ENCODE assay signal across 1 cellular context in the genomic region with DNA sequence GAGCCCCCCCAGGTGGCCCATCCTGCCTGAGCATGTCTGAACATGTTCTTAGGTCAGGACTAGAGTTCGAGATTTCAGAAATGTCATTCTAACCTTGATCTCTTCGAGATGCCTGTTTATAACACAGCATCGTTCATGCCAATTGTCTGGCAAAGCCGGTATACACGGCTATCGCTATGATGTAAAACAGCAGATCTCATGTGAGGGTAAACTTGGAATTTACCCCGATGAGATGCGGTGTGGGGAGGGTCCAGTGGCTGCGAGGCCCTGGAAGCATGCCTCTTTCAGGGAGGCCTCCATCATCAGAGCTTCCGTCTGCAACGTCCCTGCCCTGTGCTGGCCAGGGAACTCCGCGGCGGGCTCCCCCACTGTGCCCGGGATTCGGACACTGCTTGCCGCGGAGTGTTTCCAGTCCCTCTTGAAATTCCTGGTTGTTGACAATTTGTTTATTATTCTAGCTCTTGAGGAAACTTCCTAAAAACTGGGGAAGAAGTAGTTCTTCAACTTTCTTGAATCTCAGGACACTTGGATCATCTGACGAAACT.
TF ChIP-seq lines count a peak whose summit lies in the region.

No MANE protein-coding gene starts in this region.

TF ChIP-seq in endothelial cell of umbilical vein, 7 proteins besides CTCF, POLR2A, EP300 and RAD21 (continued from another document):
- TF ChIP-seq FOS (IDR thresholded peaks at IDR 0.05; ENCODE audit: borderline replicate concordance, insufficient read depth, low read length) (no peak), MYC (IDR thresholded peaks at IDR 0.05; ENCODE audit: low read depth, low read length) (no peak), GATA2 (IDR thresholded peaks at IDR 0.05; ENCODE audit: insufficient read depth, insufficient read length, low read depth, low read length) (no peak)
